12 cellular contexts compared by ENCODE assay signal in genomic region chr2:220224711-220225519, GRCh38.
DNase-seq lines count a peak whose midpoint lies in the region; ATAC-seq, FAIRE-seq and TF ChIP-seq lines count a peak whose summit lies in the region.
"Had no signal": no experiment of that assay in that cellular context is flagged by ENCODE, and none has a peak within 500 bp of the region (broad histone marks: within the 10 kb centered on the region; RNA-seq: fewer than 3 reads in every experiment).

No MANE protein-coding gene starts in this region.

- TF ChIP-seq POLR2A in H1 (IDR thresholded peaks at IDR 0.05; ENCODE audit: control extremely low read depth in 1 of 2, low read depth in 2 of 2, low read length in 2 of 2): no peak
- TF ChIP-seq POLR2A in vagina (IDR thresholded peaks at IDR 0.05): no peak

- ATAC-seq in HG03196 (IDR thresholded peaks at IDR 0.05; ENCODE audit: unreplicated experiment) (no peak), HG03108 (IDR thresholded peaks at IDR 0.05; ENCODE audit: unreplicated experiment) (no peak)
- ATAC-seq: GM12878, upper lobe of right lung had no signal

- H2BK20ac ChIP-seq in H1 (ENCODE audit: low read length): no peak overlapping the region

- H3K9me3 ChIP-seq in H1 (ENCODE audit: insufficient read depth in 2 of 2, low read depth in 1 of 2, low read length in 1 of 2): no peaks in the 10 kb centered on the region
- no peaks in the 10 kb centered on the region for H3K9me3 ChIP-seq in vagina
- H3K9me3 ChIP-seq: upper lobe of right lung had no signal

- no peak overlapping the region for H2AK5ac ChIP-seq in H1 (ENCODE audit: low read depth, low read length)

- H4K20me1 ChIP-seq in H1 (replicated peaks in 1 of 2; ENCODE audit: control insufficient read depth in 1 of 2, insufficient read depth in 2 of 2, low read length in 2 of 2): no peaks in the 10 kb centered on the region

- H3K14ac ChIP-seq in H1 (ENCODE audit: insufficient read length): no peak overlapping the region

- H3K4ac ChIP-seq in H1 (replicated peaks; ENCODE audit: insufficient read length, low read depth, low read length): no peak overlapping the region

- H3K36me3 ChIP-seq in BJ (ENCODE audit: control insufficient read depth, insufficient read depth, low read length) (no peaks in the 10 kb centered on the region), H1 (ENCODE audit: control insufficient read depth in 2 of 4, insufficient read depth in 4 of 4, low read length in 3 of 4) (no peaks in the 10 kb centered on the region), vagina (no peaks in the 10 kb centered on the region)
- H3K36me3 ChIP-seq: upper lobe of right lung had no signal

- no peak for TF ChIP-seq CTCF in BJ (IDR thresholded peaks at IDR 0.05; ENCODE audit: insufficient read depth, low read depth, low read length)
- no peak for TF ChIP-seq CTCF in H1 (IDR thresholded peaks at IDR 0.05; ENCODE audit: control extremely low read depth in 1 of 3, insufficient read depth in 1 of 3, low read depth in 1 of 3, low read length in 3 of 3)
- TF ChIP-seq CTCF in vagina (IDR thresholded peaks at IDR 0.05): no peak

- no peak overlapping the region for H2BK120ac ChIP-seq in H1 (replicated peaks; ENCODE audit: low read depth, low read length)

- H3K9ac ChIP-seq in H1 (replicated peaks in 1 of 4; ENCODE audit: extremely low read depth in 1 of 4, low read depth in 3 of 4, low read length in 3 of 4): no peak overlapping the region

- H3K4me1 ChIP-seq in H1 (replicated peaks in 1 of 4; ENCODE audit: control insufficient read depth in 3 of 4, insufficient read depth in 4 of 4, low read length in 3 of 4) (peaks cover 0 to 11% (median 1%) of the 10 kb centered on the region in 4 experiments; a peak in 2 of 7 replicates), vagina (peaks cover 28% of the 10 kb centered on the region)
- H3K4me1 ChIP-seq: upper lobe of right lung had no signal

- 0 out of 2 replicates have a peak overlapping the region, but pooled peaks have one; percentile 35 for H4K8ac ChIP-seq in H1 (ENCODE audit: extremely low read depth, insufficient read depth, low read length)

- H2BK5ac ChIP-seq in H1 (ENCODE audit: low read depth, low read length): no peak overlapping the region

- H3K27me3 ChIP-seq in BJ (ENCODE audit: control insufficient read depth, insufficient read depth, low read length): no peaks in the 10 kb centered on the region
- no peaks in the 10 kb centered on the region for H3K27me3 ChIP-seq in H1 (replicated peaks in 1 of 4; ENCODE audit: control insufficient read depth in 3 of 4, extremely low read depth in 1 of 4, insufficient read depth in 3 of 4, low read length in 3 of 4)
- no peaks in the 10 kb centered on the region for H3K27me3 ChIP-seq in vagina
- H3K27me3 ChIP-seq: upper lobe of right lung had no signal

- no peak for FAIRE-seq in H1 (lab: Jason Lieb, UNC)
- FAIRE-seq: GM12878 had no signal

- H2AFZ ChIP-seq in H1 (ENCODE audit: low read length): no peak overlapping the region

- intact Hi-C loops in vagina (cut with DNase I): no loop called here

- no peak overlapping the region for H2BK15ac ChIP-seq in H1 (ENCODE audit: low read length)

- peak; percentile 94 for DNase-seq in BJ (ENCODE audit: low read depth)
- peak; percentile 34 for DNase-seq in LHCN-M2 (ENCODE audit: low read depth)
- DNase-seq in H1 (ENCODE audit: low read depth in 1 of 2, low spot score in 2 of 2): no peak
- DNase-seq in non-pigmented ciliary epithelial cell (ENCODE audit: low read depth): peak; percentile 52
- DNase-seq in DMS 273 (lab: John Stamatoyannopoulos, UW; ENCODE audit: unreplicated experiment): no peak
- DNase-seq in vagina (ENCODE audit: extremely low spot score in 2 of 2): no peak
- DNase-seq: MV-4-11, NCI-H524, upper lobe of right lung had no signal

- H4K91ac ChIP-seq in H1 (replicated peaks; ENCODE audit: insufficient read length, low read length): no peak overlapping the region

- POLR2A ChIA-PET in BJ (lab: Charles Lee): no interaction called here
- POLR2A ChIA-PET in H1 (lab: Charles Lee; ENCODE audit: partially characterized antibody): no interaction called here

- no peak overlapping the region for H2BK12ac ChIP-seq in H1 (ENCODE audit: low read depth, low read length)

- H3K79me1 ChIP-seq in H1 (ENCODE audit: low read depth, low read length): no peaks in the 10 kb centered on the region

- no peak for TF ChIP-seq EP300 in H1 (IDR thresholded peaks at IDR 0.05; ENCODE audit: borderline replicate concordance in 1 of 2, low read depth in 2 of 2, low read length in 2 of 2)

- no peak overlapping the region for H3K23ac ChIP-seq in H1 (ENCODE audit: insufficient read length)

- H3K4me3 ChIP-seq in BJ (ENCODE audit: low read depth, low read length): no peak overlapping the region
- H3K4me3 ChIP-seq in H1 (ENCODE audit: extremely low read depth in 1 of 4, insufficient read depth in 2 of 4, low read depth in 3 of 4, low read length in 4 of 4): no peak overlapping the region
- no peak overlapping the region for H3K4me3 ChIP-seq in vagina
- H3K4me3 ChIP-seq: GM12878, upper lobe of right lung had no signal

- no peak overlapping the region for H3K4me2 ChIP-seq in H1 (ENCODE audit: insufficient read depth in 1 of 2, low read depth in 2 of 2, low read length in 2 of 2)

- no peaks in the 10 kb centered on the region for H3K79me2 ChIP-seq in H1 (ENCODE audit: control insufficient read depth in 1 of 2, insufficient read depth in 2 of 2, low read length in 2 of 2)

- no peaks in the 10 kb centered on the region for H3K23me2 ChIP-seq in H1 (ENCODE audit: low read depth, low read length)

- 93% methylated on average over 4 of the region's 4 CpGs; no CpG with 5 or more reads in 1 of the 2 experiments for WGBS in H1 (ENCODE audit: extremely low coverage in 1 of 2, insufficient coverage in 1 of 2, insufficient read length in 1 of 2, insufficient replicate concordance in 2 of 2, low coverage in 1 of 2, low lambda C conversion rate in 2 of 2, missing lambda C conversion rate in 1 of 2), 2 experiments

- no peak for TF ChIP-seq RAD21 in H1 (IDR thresholded peaks at IDR 0.05 in 1 of 2, conservative IDR thresholded peaks at IDR 0.05 in 1 of 2; ENCODE audit: low read depth in 2 of 2, low read length in 2 of 2)

- H3K27ac ChIP-seq in H1 (ENCODE audit: low read depth, low read length) (no peak overlapping the region), vagina (no peak overlapping the region)
- H3K27ac ChIP-seq: upper lobe of right lung had no signal

- no peak overlapping the region for H3K56ac ChIP-seq in H1 (replicated peaks; ENCODE audit: insufficient read length, low read depth, low read length)

- no peak overlapping the region for H4K5ac ChIP-seq in H1 (ENCODE audit: insufficient read length, low read depth, low read length)

- CTCF ChIA-PET in BJ (lab: Yijun Ruan, JAX): interaction anchor here (0.7 to 1.7 kb wide), 7 partner anchors 15 to 1349 kb away, joined by 3 to 9 read pairs (median 3); no protein-coding TSS in a partner anchor
- CTCF ChIA-PET in H1 (lab: Charles Lee; ENCODE audit: partially characterized antibody): interaction anchor here (0.7 to 1.2 kb wide), 2 partner anchors 9 to 456 kb away, joined by 4 read pairs; no protein-coding TSS in a partner anchor

- H3K18ac ChIP-seq in H1 (ENCODE audit: extremely low read depth, low read length): no peak overlapping the region

TF ChIP-seq in H1, 55 proteins besides CTCF, POLR2A, EP300 and RAD21:
- TF ChIP-seq CHD1 (IDR thresholded peaks at IDR 0.05; ENCODE audit: low read depth, low read length) (no peak), ZNF274 (IDR thresholded peaks at IDR 0.05; ENCODE audit: borderline replicate concordance, extremely low read depth, low read length) (no peak), BRCA1 (IDR thresholded peaks at IDR 0.05; ENCODE audit: low read depth, low read length) (no peak), HDAC2 (IDR thresholded peaks at IDR 0.05; ENCODE audit: borderline replicate concordance in 1 of 2, low read depth in 2 of 2, low read length in 2 of 2) (no peak), GTF2F1 (IDR thresholded peaks at IDR 0.05; ENCODE audit: borderline replicate concordance, low read depth, low read length) (no peak), EGR1 (IDR thresholded peaks at IDR 0.05; ENCODE audit: borderline replicate concordance, low read depth, low read length) (no peak)

Comparison
In these comparisons a context has a peak if more than half of its experiments do, and no peak if none do; other contexts are left out.
1. DNase-seq: peak in BJ (single experiment), LHCN-M2 (single experiment) and non-pigmented ciliary epithelial cell (single experiment); none in H1 (0 of 2), DMS 273 (single experiment) and vagina (0 of 2).